2 cellular contexts compared by ENCODE assay signal in the genomic region with DNA sequence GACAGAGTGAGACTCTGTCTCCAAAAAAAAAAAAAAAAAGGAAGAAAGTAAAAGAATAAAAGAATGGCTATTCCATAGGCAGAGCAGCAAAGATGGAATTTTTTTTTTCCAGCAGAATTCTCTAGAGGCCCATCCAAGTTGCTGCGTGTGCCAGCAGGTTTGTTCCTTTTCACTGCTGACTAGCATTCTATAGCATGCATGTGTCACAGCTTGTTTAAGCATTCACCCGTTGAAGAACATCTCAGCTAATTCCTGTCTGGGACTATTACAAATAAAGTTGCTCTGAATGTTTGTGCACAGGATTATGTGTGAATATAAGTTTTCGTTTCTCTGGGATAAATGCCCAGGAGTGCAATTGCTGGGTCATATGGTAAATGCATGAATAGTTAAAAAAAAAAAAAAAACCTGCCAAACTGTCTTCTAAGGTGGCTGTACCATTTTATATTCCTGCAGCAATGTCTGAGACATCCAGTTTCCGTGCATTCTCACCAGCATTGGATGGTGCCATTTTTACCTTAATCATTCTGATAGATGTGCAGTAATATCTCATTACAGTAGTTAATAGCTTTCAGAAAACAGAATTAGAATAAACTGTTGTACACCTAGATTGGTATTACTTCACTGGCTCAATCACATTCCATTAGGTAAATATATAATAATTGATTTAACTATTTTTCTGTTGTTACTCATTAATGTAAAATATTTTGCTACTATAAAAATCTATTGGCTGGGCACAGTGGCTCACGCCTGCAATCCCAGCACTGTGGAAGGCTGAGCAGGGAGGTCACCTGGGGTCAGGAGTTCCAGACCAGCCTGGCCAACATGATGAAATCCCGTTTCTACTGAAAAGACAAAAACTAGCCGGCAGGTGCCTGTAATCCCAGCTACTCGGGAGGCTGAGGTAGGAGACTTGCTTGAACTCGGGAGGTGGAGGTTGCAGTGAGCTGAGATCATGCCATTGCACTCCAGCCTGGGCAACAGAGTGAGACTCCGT.
TF ChIP-seq lines count a peak whose summit lies in the region.

No MANE protein-coding gene starts in this region.

TF ChIP-seq in HepG2, 621 proteins besides CTCF, POLR2A, EP300 and RAD21:
- TF ChIP-seq, protein P1, sequence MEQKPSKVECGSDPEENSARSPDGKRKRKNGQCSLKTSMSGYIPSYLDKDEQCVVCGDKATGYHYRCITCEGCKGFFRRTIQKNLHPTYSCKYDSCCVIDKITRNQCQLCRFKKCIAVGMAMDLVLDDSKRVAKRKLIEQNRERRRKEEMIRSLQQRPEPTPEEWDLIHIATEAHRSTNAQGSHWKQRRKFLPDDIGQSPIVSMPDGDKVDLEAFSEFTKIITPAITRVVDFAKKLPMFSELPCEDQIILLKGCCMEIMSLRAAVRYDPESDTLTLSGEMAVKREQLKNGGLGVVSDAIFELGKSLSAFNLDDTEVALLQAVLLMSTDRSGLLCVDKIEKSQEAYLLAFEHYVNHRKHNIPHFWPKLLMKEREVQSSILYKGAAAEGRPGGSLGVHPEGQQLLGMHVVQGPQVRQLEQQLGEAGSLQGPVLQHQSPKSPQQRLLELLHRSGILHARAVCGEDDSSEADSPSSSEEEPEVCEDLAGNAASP (CRISPR knock-in tag; IDR thresholded peaks at IDR 0.05; ENCODE audit: borderline replicate concordance), result peak; percentile 90; the same call in 1 of the 2 replicates
- TF ChIP-seq GZF1 (CRISPR knock-in tag; IDR thresholded peaks at IDR 0.05) (peak; percentile 98), SP2 (CRISPR knock-in tag; IDR thresholded peaks at IDR 0.05) (no peak), RXRA (CRISPR knock-in tag; IDR thresholded peaks at IDR 0.05) (peak; percentile 65), ZMYM4 (CRISPR knock-in tag; IDR thresholded peaks at IDR 0.05) (no peak), RXRB (CRISPR knock-in tag; IDR thresholded peaks at IDR 0.05; ENCODE audit: borderline replicate concordance) (peak; percentile 66; the same call in 1 of the 2 replicates), CEBPG (CRISPR knock-in tag; IDR thresholded peaks at IDR 0.05) (0 out of 2 replicates have a peak, but pooled peaks have one; percentile 39)
- TF ChIP-seq, protein P2, sequence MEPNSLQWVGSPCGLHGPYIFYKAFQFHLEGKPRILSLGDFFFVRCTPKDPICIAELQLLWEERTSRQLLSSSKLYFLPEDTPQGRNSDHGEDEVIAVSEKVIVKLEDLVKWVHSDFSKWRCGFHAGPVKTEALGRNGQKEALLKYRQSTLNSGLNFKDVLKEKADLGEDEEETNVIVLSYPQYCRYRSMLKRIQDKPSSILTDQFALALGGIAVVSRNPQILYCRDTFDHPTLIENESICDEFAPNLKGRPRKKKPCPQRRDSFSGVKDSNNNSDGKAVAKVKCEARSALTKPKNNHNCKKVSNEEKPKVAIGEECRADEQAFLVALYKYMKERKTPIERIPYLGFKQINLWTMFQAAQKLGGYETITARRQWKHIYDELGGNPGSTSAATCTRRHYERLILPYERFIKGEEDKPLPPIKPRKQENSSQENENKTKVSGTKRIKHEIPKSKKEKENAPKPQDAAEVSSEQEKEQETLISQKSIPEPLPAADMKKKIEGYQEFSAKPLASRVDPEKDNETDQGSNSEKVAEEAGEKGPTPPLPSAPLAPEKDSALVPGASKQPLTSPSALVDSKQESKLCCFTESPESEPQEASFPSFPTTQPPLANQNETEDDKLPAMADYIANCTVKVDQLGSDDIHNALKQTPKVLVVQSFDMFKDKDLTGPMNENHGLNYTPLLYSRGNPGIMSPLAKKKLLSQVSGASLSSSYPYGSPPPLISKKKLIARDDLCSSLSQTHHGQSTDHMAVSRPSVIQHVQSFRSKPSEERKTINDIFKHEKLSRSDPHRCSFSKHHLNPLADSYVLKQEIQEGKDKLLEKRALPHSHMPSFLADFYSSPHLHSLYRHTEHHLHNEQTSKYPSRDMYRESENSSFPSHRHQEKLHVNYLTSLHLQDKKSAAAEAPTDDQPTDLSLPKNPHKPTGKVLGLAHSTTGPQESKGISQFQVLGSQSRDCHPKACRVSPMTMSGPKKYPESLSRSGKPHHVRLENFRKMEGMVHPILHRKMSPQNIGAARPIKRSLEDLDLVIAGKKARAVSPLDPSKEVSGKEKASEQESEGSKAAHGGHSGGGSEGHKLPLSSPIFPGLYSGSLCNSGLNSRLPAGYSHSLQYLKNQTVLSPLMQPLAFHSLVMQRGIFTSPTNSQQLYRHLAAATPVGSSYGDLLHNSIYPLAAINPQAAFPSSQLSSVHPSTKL (CRISPR knock-in tag; IDR thresholded peaks at IDR 0.05), result no peak
- TF ChIP-seq, protein P3, sequence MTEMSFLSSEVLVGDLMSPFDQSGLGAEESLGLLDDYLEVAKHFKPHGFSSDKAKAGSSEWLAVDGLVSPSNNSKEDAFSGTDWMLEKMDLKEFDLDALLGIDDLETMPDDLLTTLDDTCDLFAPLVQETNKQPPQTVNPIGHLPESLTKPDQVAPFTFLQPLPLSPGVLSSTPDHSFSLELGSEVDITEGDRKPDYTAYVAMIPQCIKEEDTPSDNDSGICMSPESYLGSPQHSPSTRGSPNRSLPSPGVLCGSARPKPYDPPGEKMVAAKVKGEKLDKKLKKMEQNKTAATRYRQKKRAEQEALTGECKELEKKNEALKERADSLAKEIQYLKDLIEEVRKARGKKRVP (CRISPR knock-in tag; IDR thresholded peaks at IDR 0.05), result peak in 1 of 2 experiments; percentile 63; a peak in 2 of 4 replicates

TF ChIP-seq in WTC11, 78 proteins besides CTCF, POLR2A, EP300 and RAD21:
- peak; percentile 72 for TF ChIP-seq GABPB1 (CRISPR knock-in tag; IDR thresholded peaks at IDR 0.05)
- TF ChIP-seq, protein P4, sequence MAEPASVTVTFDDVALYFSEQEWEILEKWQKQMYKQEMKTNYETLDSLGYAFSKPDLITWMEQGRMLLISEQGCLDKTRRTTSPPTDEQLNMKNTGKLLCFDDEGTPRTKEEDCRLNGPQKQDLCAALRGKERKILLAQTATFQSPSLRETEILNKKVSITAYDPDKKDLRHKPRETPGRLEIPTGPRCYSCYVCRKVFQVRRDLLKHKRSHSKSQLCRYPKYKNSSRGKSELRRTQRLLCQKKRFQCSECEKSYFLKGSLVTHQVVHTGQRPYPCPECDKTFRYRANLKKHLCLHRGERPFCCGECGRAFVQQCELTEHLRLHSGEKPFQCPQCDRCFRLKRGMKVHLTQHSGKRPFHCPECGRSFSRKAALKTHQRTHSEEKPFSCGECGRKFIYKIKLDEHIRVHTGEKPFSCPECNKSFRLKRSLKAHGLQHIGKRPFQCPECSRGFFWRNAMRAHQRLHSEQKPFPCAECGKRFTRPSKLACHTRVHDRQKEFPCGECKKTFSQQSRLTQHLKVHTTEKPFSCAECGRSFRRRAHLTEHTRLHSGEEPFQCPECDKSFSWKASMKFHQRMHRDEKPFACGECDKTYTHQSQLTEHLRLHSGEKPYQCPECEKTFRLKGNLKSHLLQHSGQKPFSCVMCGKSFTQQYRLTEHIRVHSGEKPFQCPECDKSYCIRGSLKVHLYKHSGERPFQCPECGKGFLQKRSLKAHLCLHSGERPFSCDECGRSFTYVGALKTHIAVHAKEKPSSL (CRISPR knock-in tag; conservative IDR thresholded peaks at IDR 0.05), result no peak
